In the genomic region with DNA sequence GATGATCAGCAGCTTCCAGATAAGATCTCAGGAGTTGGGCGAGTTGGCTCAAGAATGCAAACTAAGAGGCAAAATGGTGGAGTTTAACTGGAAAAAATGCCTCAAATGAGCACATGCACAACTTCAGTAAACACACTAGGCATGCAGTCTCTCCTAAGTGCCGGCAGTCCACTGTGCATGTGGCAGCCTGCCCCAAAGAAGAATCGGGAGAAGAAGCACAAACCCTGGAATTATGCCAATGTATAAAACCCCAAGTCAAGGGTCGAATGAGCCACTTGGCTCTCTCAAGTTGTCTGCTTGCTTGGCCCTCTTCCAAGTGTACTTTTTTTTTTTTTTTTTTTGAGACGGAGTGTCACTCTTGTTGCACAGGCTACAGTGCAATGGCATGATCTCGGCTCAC, we compare ENCODE assay signal across 20 cellular contexts. TPM values are rescaled to one million over a fixed set of nuclear protein-coding genes. Genes with fewer than 3 reads are reported as not detected.
A peak's percentile ranks its signal among the peaks of the same experiment; 100 is the strongest.
DNase-seq lines count a peak whose midpoint lies in the region; ATAC-seq, FAIRE-seq and TF ChIP-seq lines count a peak whose summit lies in the region.
"Had no signal": no experiment of that assay in that cellular context is flagged by ENCODE, and none has a peak within 500 bp of the region (broad histone marks: within the 10 kb centered on the region; RNA-seq: fewer than 3 reads in every experiment).

No MANE protein-coding gene starts in this region.

- no peak for FAIRE-seq in bronchial epithelial cell (lab: Jason Lieb, UNC)
- FAIRE-seq: A549, GM12878 had no signal

- no peaks in the 10 kb centered on the region for H3K36me3 ChIP-seq in bronchial epithelial cell (ENCODE audit: control insufficient read depth, insufficient read depth, low read length)
- H3K36me3 ChIP-seq: BLaER1 had no signal

- H3K27ac Mint-ChIP-seq in HFFc6, result no peak overlapping the region
- H3K27ac Mint-ChIP-seq: CD14-positive monocyte; CD4-positive, alpha-beta memory T cell had no signal

- no peak for ATAC-seq in left lobe of liver
- ATAC-seq: A549, GM12878 had no signal

- peaks cover 71% of the 10 kb centered on the region for H3K4me1 Mint-ChIP-seq in HFFc6 (ENCODE audit: low read depth)
- H3K4me1 Mint-ChIP-seq: CD14-positive monocyte; CD4-positive, alpha-beta memory T cell had no signal

- H3K4me3 Mint-ChIP-seq in HFFc6, result no peak overlapping the region
- H3K4me3 Mint-ChIP-seq: CD14-positive monocyte; CD4-positive, alpha-beta memory T cell; H9 had no signal

- peaks cover 15% of the 10 kb centered on the region; the same call in 1 of the 2 replicates for H3K36me3 Mint-ChIP-seq in HFFc6 (ENCODE audit: low read depth)
- H3K36me3 Mint-ChIP-seq: CD14-positive monocyte; CD4-positive, alpha-beta memory T cell had no signal

- no peaks in the 10 kb centered on the region; the same call in 1 of the 2 replicates for H3K27me3 Mint-ChIP-seq in HFFc6 (ENCODE audit: insufficient read depth)
- H3K27me3 Mint-ChIP-seq: CD4-positive, alpha-beta memory T cell had no signal

- H3K4me3 ChIP-seq in bronchial epithelial cell (ENCODE audit: low read depth, low read length), result no peak overlapping the region
- H3K4me3 ChIP-seq: A549, BLaER1, GM12878 had no signal

- no peaks in the 10 kb centered on the region; the same call in 1 of the 2 replicates for H3K9me3 Mint-ChIP-seq in HFFc6

- no peaks in the 10 kb centered on the region for H3K27me3 ChIP-seq in bronchial epithelial cell (ENCODE audit: control insufficient read depth, insufficient read depth, low read length)
- H3K27me3 ChIP-seq: BLaER1 had no signal

- TF ChIP-seq CTCF in bronchial epithelial cell (IDR thresholded peaks at IDR 0.05; ENCODE audit: insufficient read depth, low read length, severe bottlenecking) (no peak), HFFc6 (IDR thresholded peaks at IDR 0.05) (no peak)

- peak; percentile 2 for DNase-seq in DMS53 (lab: John Stamatoyannopoulos, UW)
- no peak for DNase-seq in DMS53 treated with DMSO at 0.1 percent for 48 hours (lab: John Stamatoyannopoulos, UW; ENCODE audit: unreplicated experiment)
- peak; percentile 57 for DNase-seq in NCI-H1105 (lab: John Stamatoyannopoulos, UW)
- DNase-seq in NCI-H524 (lab: John Stamatoyannopoulos, UW), result peak; percentile 5 to 59
- peak; percentile 55 for DNase-seq in bronchial epithelial cell (ENCODE audit: low read depth)
- DNase-seq in left lobe of liver (ENCODE audit: low spot score), result no peak
- no peak for DNase-seq in HFFc6
- no peak for DNase-seq in mesenteric fat pad (ENCODE audit: low spot score)
- DNase-seq: CD4-positive, alpha-beta memory T cell; DMS153; DND-41; EL; GOT3; H9 had no signal

RNA-seq across cellular contexts. Expression of a gene that starts 53.3 kb away (rescaled TPM):
- total RNA-seq in bronchial epithelial cell (not detected in 2 replicates), left lobe of liver (not detected), mesenteric fat pad (not detected)
- total RNA-seq in HFFc6 (2021; fragmentation: NEBNext Ultra II Directional; extraction: Animal tissue kit (Norgen Biotek cat#: 25700)), result 10 to 100 TPM in 5 of 6 experiments, 1 to 10 TPM in 1; 9.1 to 23.2 (median 11.1) TPM
- total RNA-seq: CD4-positive, alpha-beta memory T cell; G401; HT1080 had no signal

Comparison
In these comparisons a context has a peak if more than half of its experiments do, and no peak if none do; other contexts are left out.
1. DNase-seq: peak in DMS53 (single experiment), NCI-H1105 (single experiment), NCI-H524 (2 of 2) and bronchial epithelial cell (single experiment); none in DMS53 treated with DMSO at 0.1 percent for 48 hours (single experiment), left lobe of liver (single experiment), HFFc6 (single experiment) and mesenteric fat pad (single experiment).
2. RNA of a gene that starts 53.3 kb away (total RNA-seq): 9.1 to 23.2 TPM in HFFc6; not detected in bronchial epithelial cell, not detected in left lobe of liver (single experiment) and not detected in mesenteric fat pad (single experiment); every median in the first group is over 10 times any median in the second.